In genomic region chr19:7415163-7415856, GRCh38 we compare ENCODE assay signal across 12 cellular contexts.
A peak's percentile ranks its signal among the peaks of the same experiment; 100 is the strongest.
DNase-seq lines count a peak whose midpoint lies in the region; ATAC-seq and TF ChIP-seq lines count a peak whose summit lies in the region.
"Had no signal": no experiment of that assay in that cellular context is flagged by ENCODE, and none has a peak within 500 bp of the region (broad histone marks: within the 10 kb centered on the region; RNA-seq: fewer than 3 reads in every experiment).

No MANE protein-coding gene starts in this region.

- H3K27ac ChIP-seq in angular gyrus (ENCODE audit: low read depth, low read length) (peak overlapping the region; percentile 26), layer of hippocampus (ENCODE audit: low read depth, low read length) (peak overlapping the region; percentile 68), substantia nigra (ENCODE audit: low read depth, low read length, poor library complexity, severe bottlenecking) (peak overlapping the region; percentile 0), SK-N-SH (ENCODE audit: low read depth in 2 of 2, low read length in 1 of 2) (no peak overlapping the region)
- H3K27ac ChIP-seq: coronary artery had no signal

- no peaks in the 10 kb centered on the region for H3K4me1 ChIP-seq in SK-N-SH (ENCODE audit: control insufficient read depth in 1 of 2, insufficient read depth in 2 of 2, low read depth in 1 of 2, low read length in 1 of 2)
- H3K4me1 ChIP-seq: HAP-1 had no signal

- TF ChIP-seq RAD21 in SK-N-SH (IDR thresholded peaks at IDR 0.05; ENCODE audit: low read length): no peak

- WGBS in SK-N-SH (ENCODE audit: low lambda C conversion rate): 80% methylated on average over 21 of the region's 22 CpGs

- H3K27me3 ChIP-seq in layer of hippocampus (ENCODE audit: control insufficient read depth, insufficient read depth, low read length) (no peaks in the 10 kb centered on the region), SK-N-SH (ENCODE audit: insufficient read depth) (no peaks in the 10 kb centered on the region)

- H3K9me2 ChIP-seq in SK-N-SH: no peaks in the 10 kb centered on the region

- no peak overlapping the region for H3K9ac ChIP-seq in SK-N-SH

- no peak for TF ChIP-seq EP300 in SK-N-SH (IDR thresholded peaks at IDR 0.05; ENCODE audit: borderline replicate concordance in 1 of 2, low read depth in 1 of 2, low read length in 1 of 2)

- peaks cover 49% of the 10 kb centered on the region for H3K79me2 ChIP-seq in SK-N-SH (ENCODE audit: insufficient read depth)

- H3K36me3 ChIP-seq in SK-N-SH (replicated peaks in 1 of 2; ENCODE audit: control insufficient read depth in 1 of 2, insufficient read depth in 2 of 2, low read length in 1 of 2): no peaks in the 10 kb centered on the region
- H3K36me3 ChIP-seq: HAP-1 had no signal

- no peaks in the 10 kb centered on the region for H3K9me3 ChIP-seq in SK-N-SH
- H3K9me3 ChIP-seq: HAP-1 had no signal

- no peak overlapping the region for H2AFZ ChIP-seq in SK-N-SH (ENCODE audit: low read depth)

- no peak for ATAC-seq in GM18870 (IDR thresholded peaks at IDR 0.05; ENCODE audit: unreplicated experiment)
- ATAC-seq: GM12878 had no signal

- DNase-seq in NCI-H510A treated with DMSO at 0.1 percent for 48 hours (lab: John Stamatoyannopoulos, UW) (peak; percentile 77), NCI-H510A (lab: John Stamatoyannopoulos, UW) (no peak), substantia nigra (lab: John Stamatoyannopoulos, UW) (peak in 1 of 49 donors; percentile 14), SK-N-SH (no peak), SKM-1 treated with dmso at 0.1 percent for 144 hours (lab: John Stamatoyannopoulos, UW; ENCODE audit: unreplicated experiment) (no peak)
- DNase-seq: activated CD4-positive, CD25-positive, alpha-beta regulatory T cell treated with anti-CD3 and anti-CD28 coated beads, Interleukin-2, amount 50 U/mL, for 72 hours had no signal

- peaks cover 34% of the 10 kb centered on the region for H4K20me1 ChIP-seq in SK-N-SH (ENCODE audit: insufficient read depth)

- TF ChIP-seq CTCF in SK-N-SH (IDR thresholded peaks at IDR 0.05): no peak

- CTCF ChIA-PET in SK-N-SH (lab: Yijun Ruan, JAX): no interaction called here

- no peak overlapping the region for H3K4me3 ChIP-seq in SK-N-SH (ENCODE audit: low read depth in 2 of 2, low read length in 1 of 2)
- H3K4me3 ChIP-seq: coronary artery, GM12878, HAP-1 had no signal

- no peaks in the 10 kb centered on the region for H3F3A ChIP-seq in SK-N-SH (replicated peaks; ENCODE audit: insufficient read depth)

- POLR2A ChIA-PET in SK-N-SH (lab: Yijun Ruan, JAX): no interaction called here

- H3K4me2 ChIP-seq in SK-N-SH: no peak overlapping the region

TF ChIP-seq in SK-N-SH, 30 proteins besides CTCF, POLR2A, EP300 and RAD21:
- no peak for TF ChIP-seq NFIC (IDR thresholded peaks at IDR 0.05; ENCODE audit: borderline replicate concordance)
- TF ChIP-seq YY1 (IDR thresholded peaks at IDR 0.05; ENCODE audit: low read depth): no peak
- no peak for TF ChIP-seq GATA2 (CRISPR knock-in tag; IDR thresholded peaks at IDR 0.05)
- TF ChIP-seq SMC3 (IDR thresholded peaks at IDR 0.05; ENCODE audit: low read depth, low read length): no peak
- no peak for TF ChIP-seq IRF3 (IDR thresholded peaks at IDR 0.05; ENCODE audit: low read depth, low read length)
- TF ChIP-seq ZBTB33 (IDR thresholded peaks at IDR 0.05; ENCODE audit: borderline replicate concordance, low read depth): no peak
- no peak for TF ChIP-seq JUND (IDR thresholded peaks at IDR 0.05)
- no peak for TF ChIP-seq ELF1 (IDR thresholded peaks at IDR 0.05)
- no peak for TF ChIP-seq TEAD4 (IDR thresholded peaks at IDR 0.05; ENCODE audit: borderline replicate concordance, insufficient read depth)
- TF ChIP-seq FOXJ3 (CRISPR knock-in tag; IDR thresholded peaks at IDR 0.05): no peak
- no peak for TF ChIP-seq MEF2A (IDR thresholded peaks at IDR 0.05; ENCODE audit: borderline replicate concordance, low read depth)
- no peak for TF ChIP-seq CHD2 (IDR thresholded peaks at IDR 0.05; ENCODE audit: low read length, partially characterized antibody)
- TF ChIP-seq MXI1 (IDR thresholded peaks at IDR 0.05; ENCODE audit: low read depth, low read length): no peak
- TF ChIP-seq FOSL2 (IDR thresholded peaks at IDR 0.05; ENCODE audit: borderline replicate concordance, low read depth): no peak

Comparison
In these comparisons a context has a peak if more than half of its experiments do, and no peak if none do; other contexts are left out.
1. H3K27ac ChIP-seq: peak in angular gyrus (single experiment), layer of hippocampus (single experiment) and substantia nigra (single experiment); none in SK-N-SH (0 of 2).